In the genomic region with DNA sequence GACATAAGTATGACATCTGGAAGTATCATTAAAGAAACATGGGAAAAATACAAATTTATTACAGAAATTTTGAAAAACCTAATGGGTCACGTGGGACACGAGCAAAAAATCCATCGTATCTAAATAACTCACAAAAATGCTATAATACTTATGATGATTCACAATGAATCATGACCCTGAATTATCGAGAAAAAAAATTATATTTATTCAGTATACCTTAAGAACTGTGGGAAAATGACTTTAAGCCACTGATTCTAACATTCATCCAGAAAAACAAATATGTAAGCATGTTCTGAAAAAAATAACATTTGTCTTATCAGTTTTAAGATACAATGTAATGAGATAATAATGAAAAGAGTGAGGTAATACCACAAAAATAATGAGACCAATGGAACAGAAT, we compare ENCODE assay signal across 28 cellular contexts. TPM values are rescaled to one million over a fixed set of nuclear protein-coding genes. Genes with fewer than 3 reads are reported as not detected.
"Had no signal": no experiment of that assay in that cellular context is flagged by ENCODE, and none has a peak within 500 bp of the region (broad histone marks: within the 10 kb centered on the region; RNA-seq: fewer than 3 reads in every experiment).

No MANE protein-coding gene starts in this region.

- H3K4me3 ChIP-seq: colonic mucosa, esophagus squamous epithelium, gastrocnemius medialis, heart right ventricle, left lung, lower lobe of right lung, mucosa of descending colon had no signal

- H3K27me3 Mint-ChIP-seq: dendritic cell treated with granulocyte-macrophage colony-stimulating factor and Interleukin-4, amounts not matched to agents 40 ng/mL and 50 ng/mL, for 4 days; effector memory CD8-positive, alpha-beta T cell had no signal

- H3K9me3 ChIP-seq: colonic mucosa, esophagus squamous epithelium, gastrocnemius medialis, left lung, lower lobe of right lung, mucosa of descending colon had no signal

- H3K9me3 Mint-ChIP-seq: dendritic cell treated with granulocyte-macrophage colony-stimulating factor and Interleukin-4, amounts not matched to agents 40 ng/mL and 50 ng/mL, for 4 days; effector memory CD8-positive, alpha-beta T cell had no signal

- H3K4me1 Mint-ChIP-seq: endodermal cell, mesothelial cell of epicardium had no signal

- ATAC-seq: effector memory CD8-positive, alpha-beta T cell; esophagus mucosa; gastrocnemius medialis; heart right ventricle; left cardiac atrium; left lung; left ventricle myocardium superior; lower lobe of right lung; mucosa of descending colon had no signal

- H3K27ac Mint-ChIP-seq: dendritic cell treated with granulocyte-macrophage colony-stimulating factor and Interleukin-4, amounts not matched to agents 40 ng/mL and 50 ng/mL, for 4 days; effector memory CD8-positive, alpha-beta T cell; endodermal cell; mesothelial cell of epicardium had no signal

- H3K4me1 ChIP-seq: colonic mucosa, esophagus squamous epithelium, heart right ventricle, left lung, lower lobe of right lung had no signal

- FAIRE-seq: keratinocyte had no signal

- DNase-seq: colonic mucosa; cortex of kidney; effector CD8-positive, alpha-beta T cell; effector memory CD8-positive, alpha-beta T cell; endodermal cell; erythroblast; esophagus squamous epithelium; foreskin fibroblast; foreskin melanocyte; gastrocnemius medialis; glutamatergic neuron; head of caudate nucleus; heart right ventricle; hippocampal formation; left cardiac atrium; left lung; left ventricle myocardium superior; lower lobe of right lung; mesenchymal stem cell; mucosa of descending colon had no signal

- H3K27ac ChIP-seq: colonic mucosa, epithelial cell of prostate, esophagus squamous epithelium, gastrocnemius medialis, heart right ventricle, left lung, lower lobe of right lung had no signal

- H3K4me3 Mint-ChIP-seq: dendritic cell treated with granulocyte-macrophage colony-stimulating factor and Interleukin-4, amounts not matched to agents 40 ng/mL and 50 ng/mL, for 4 days; effector memory CD8-positive, alpha-beta T cell; endodermal cell; mesothelial cell of epicardium had no signal

- H3K27me3 ChIP-seq: colonic mucosa, gastrocnemius medialis, heart right ventricle, left lung had no signal

- H3K36me3 ChIP-seq: colonic mucosa, esophagus squamous epithelium, gastrocnemius medialis, heart right ventricle, left lung, lower lobe of right lung had no signal

RNA-seq across cellular contexts. Expression of a gene that starts 51.8 kb away (rescaled TPM):
- total RNA-seq: dermis microvascular lymphatic vessel endothelial cell, glomerular endothelial cell, lung microvascular endothelial cell had no signal
